ENCODE assay signal across 8 cellular contexts in genomic region chr11:132126973-132127900, GRCh38.
DNase-seq lines count a peak whose midpoint lies in the region; ATAC-seq and TF ChIP-seq lines count a peak whose summit lies in the region.

No MANE protein-coding gene starts in this region.

- no peaks in the 10 kb centered on the region; the same call in 1 of the 2 replicates for H3K9me3 ChIP-seq in AG04450 (ENCODE audit: control insufficient read depth, insufficient read depth, low read length)

- no peaks in the 10 kb centered on the region for H3K36me3 Mint-ChIP-seq in neural crest cell (ENCODE audit: low read depth)

- no peaks in the 10 kb centered on the region for H3K27me3 ChIP-seq in AG04450 (ENCODE audit: control insufficient read depth, insufficient read depth, low read length)

- no peak overlapping the region for H3K27ac Mint-ChIP-seq in neural crest cell (ENCODE audit: unreplicated experiment)

- peak; percentile 84 for DNase-seq in AG04450 (ENCODE audit: low read depth, low spot score)
- DNase-seq in HS-27A (ENCODE audit: low read depth) = peak; percentile 56
- peak; percentile 49 for DNase-seq in RWPE1 (ENCODE audit: low spot score)
- DNase-seq in fibroblast of peridontal ligament (ENCODE audit: extremely low read depth) = peak; percentile 99
- peak; percentile 19 for DNase-seq in neural crest cell (ENCODE audit: low read depth, low spot score)

- H3K4me3 Mint-ChIP-seq in neural crest cell = no peak overlapping the region

- POLR2A ChIA-PET in AG04450 (lab: Yijun Ruan, JAX) (interaction anchor here (0.5 to 1.9 kb wide), 4 partner anchors 16 to 220 kb away, joined by 3 to 12 read pairs (median 8); no protein-coding TSS in a partner anchor), RWPE1 (lab: Yijun Ruan, JAX; ENCODE audit: low non-redundant PET) (no interaction called here)

- CTCF ChIA-PET in AG04450 (lab: Charles Lee) (interaction anchor here (0.5 to 4.5 kb wide), 101 partner anchors 9 to 1071 kb away, joined by 3 to 250 read pairs (median 5); no protein-coding TSS in a partner anchor), RWPE1 (lab: Yijun Ruan, JAX) (interaction anchor here (0.6 to 1.3 kb wide), 6 partner anchors 37 to 704 kb away, joined by 3 to 8 read pairs (median 4); no protein-coding TSS in a partner anchor)

- peak; percentile 90 for TF ChIP-seq CTCF in AG04450 (IDR thresholded peaks at IDR 0.05; ENCODE audit: low read depth, low read length)
- peak; percentile 57 for TF ChIP-seq CTCF in RWPE1 (conservative IDR thresholded peaks at IDR 0.05; ENCODE audit: low read depth)
- peak; percentile 56 for TF ChIP-seq CTCF in neural crest cell (conservative IDR thresholded peaks at IDR 0.05)

- H3K27ac ChIP-seq in AG04450 (ENCODE audit: low read depth, low read length) = peak overlapping the region; percentile 47
- no peak overlapping the region for H3K27ac ChIP-seq in RWPE1

- H3K9me3 Mint-ChIP-seq in neural crest cell = no peaks in the 10 kb centered on the region

- peak overlapping the region; percentile 45 for H3K4me3 ChIP-seq in AG04450 (ENCODE audit: low read depth, low read length)

- H3K27me3 Mint-ChIP-seq in neural crest cell (ENCODE audit: low read depth) = peaks cover 17% of the 10 kb centered on the region

- no peaks in the 10 kb centered on the region for H3K4me1 Mint-ChIP-seq in neural crest cell

- no peak for ATAC-seq in HG03097 (IDR thresholded peaks at IDR 0.05; ENCODE audit: low FRiP score, unreplicated experiment)
- ATAC-seq in GM18519 (IDR thresholded peaks at IDR 0.05; ENCODE audit: low FRiP score, unreplicated experiment) = no peak
- ATAC-seq in HG03280 (IDR thresholded peaks at IDR 0.05; ENCODE audit: unreplicated experiment) = no peak

Comparison
In these comparisons a context has a peak if more than half of its experiments do, and no peak if none do; other contexts are left out.
1. DNase-seq: peak in every context shown above with its lines; median percentile 99 in fibroblast of peridontal ligament; 84 in AG04450; 56 in HS-27A; 49 in RWPE1; 19 in neural crest cell.